Comparison of ENCODE assay signal across 13 cellular contexts in the genomic region with DNA sequence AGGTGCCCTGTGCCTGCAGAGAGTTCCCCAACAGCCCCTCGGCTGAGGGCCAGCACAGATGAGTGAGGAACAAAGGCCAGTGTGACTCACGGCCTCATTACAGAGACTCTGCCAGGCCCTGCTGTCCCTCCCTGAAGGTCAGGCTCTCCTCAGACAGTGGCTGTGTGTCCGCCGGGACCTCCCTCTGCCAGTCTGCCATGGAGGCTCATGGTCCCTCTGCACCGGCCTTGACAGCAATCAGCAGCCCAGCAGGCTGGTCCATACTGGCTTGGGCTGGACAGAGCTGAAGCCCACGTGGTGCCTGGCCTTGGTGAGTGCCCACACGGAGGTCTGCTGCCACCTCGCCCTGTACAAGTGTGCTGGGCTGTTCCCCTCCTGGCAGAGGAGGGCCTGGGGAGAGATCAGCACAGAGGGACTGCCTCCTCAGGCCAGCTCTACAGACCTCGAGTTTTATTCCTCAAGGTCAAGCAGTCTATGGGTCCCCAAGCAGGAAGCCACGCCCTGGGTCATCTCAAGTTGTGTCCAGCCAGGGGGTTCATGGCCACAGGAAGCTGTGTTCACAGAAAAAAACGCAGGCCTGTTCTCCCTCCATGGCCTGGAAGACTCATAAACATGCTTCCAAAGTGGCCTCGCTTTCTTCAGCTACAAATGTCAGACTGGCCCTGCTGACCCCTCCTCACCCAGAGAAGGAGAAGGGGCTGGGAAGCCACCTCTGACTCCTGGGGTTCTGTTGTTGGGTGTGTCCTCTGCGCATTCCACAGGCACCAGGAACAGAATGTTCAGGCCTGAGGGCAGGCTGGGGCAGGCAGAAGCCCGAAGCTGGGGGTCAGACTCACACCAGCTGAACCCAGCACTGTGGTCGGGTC. TPM values are rescaled to one million over a fixed set of nuclear protein-coding genes. Genes with fewer than 3 reads are reported as not detected.
DNase-seq lines count a peak whose midpoint lies in the region; ATAC-seq and TF ChIP-seq lines count a peak whose summit lies in the region.
"Had no signal": no experiment of that assay in that cellular context is flagged by ENCODE, and none has a peak within 500 bp of the region (broad histone marks: within the 10 kb centered on the region; RNA-seq: fewer than 3 reads in every experiment).

No MANE protein-coding gene starts in this region.

- no peak for TF ChIP-seq RAD21 in liver (IDR thresholded peaks at IDR 0.05)

- ATAC-seq in HG02938 (IDR thresholded peaks at IDR 0.05; ENCODE audit: unreplicated experiment): no peak
- ATAC-seq: natural killer cell treated with Interleukin-12 subunit alpha and Interleukin-12 subunit beta and Interleukin-15 and Interleukin-18, amount 100 ng/mL, for 72 hours had no signal

- WGBS in liver: 77% methylated on average over 15 of the region's 15 CpGs

- no peak overlapping the region for H3K9ac ChIP-seq in liver (ENCODE audit: low read depth in 1 of 2, low read length in 2 of 2)

- TF ChIP-seq CTCF in liver (IDR thresholded peaks at IDR 0.05; ENCODE audit: low read depth, low read length, missing input control): no peak

- H3K4me3 ChIP-seq in liver (ENCODE audit: low read depth in 1 of 3, low read length in 3 of 3): no peak overlapping the region

- no peaks in the 10 kb centered on the region for H3K9me3 ChIP-seq in liver (ENCODE audit: control insufficient read depth in 4 of 4, low read length in 3 of 4)

- DNase-seq in LHCN-M2 (ENCODE audit: low read depth) (peak; percentile 72), dermis blood vessel endothelial cell (peak; percentile 61), superior temporal gyrus (ENCODE audit: extremely low spot score) (peak; percentile 29), DMS53 treated with DMSO at 0.1 percent for 48 hours (lab: John Stamatoyannopoulos, UW; ENCODE audit: unreplicated experiment) (no peak)
- no peak for DNase-seq in activated T-cell treated with anti-CD3 and anti-CD28 coated beads, Interleukin-2, amount 50 U/mL, for 1 hour
- DNase-seq: activated CD4-positive, alpha-beta T cell treated with anti-CD3 and anti-CD28 coated beads for 48 hours; activated naive CD4-positive, alpha-beta T cell treated with anti-CD3 and anti-CD28 coated beads, Interleukin-2, amount 10 ng/mL, durations not matched to agents 7 days and 5 days; effector memory CD4-positive, alpha-beta T cell; NCI-H2227 treated with DMSO at 0.1 percent for 48 hours; stimulated activated CD4-positive, alpha-beta T cell treated with anti-CD3 and anti-CD28 coated beads, Interleukin-4, amount 100 ng/mL, for 1 hour had no signal

- no peaks in the 10 kb centered on the region for H3K4me1 ChIP-seq in liver (ENCODE audit: control insufficient read depth in 4 of 4, insufficient read depth in 4 of 4, low read length in 3 of 4)

- no peak overlapping the region for H3K27ac ChIP-seq in liver (ENCODE audit: low read depth in 1 of 2, low read length in 2 of 2)

- H3K27me3 ChIP-seq in liver (ENCODE audit: control insufficient read depth in 4 of 4, insufficient read depth in 4 of 4, low read length in 3 of 4): no peaks in the 10 kb centered on the region

- no peaks in the 10 kb centered on the region for H3K36me3 ChIP-seq in liver (ENCODE audit: control insufficient read depth in 4 of 4, insufficient read depth in 3 of 4, low read depth in 1 of 4, low read length in 3 of 4)

TF ChIP-seq in liver, 16 proteins besides CTCF, POLR2A, EP300 and RAD21:
- TF ChIP-seq HNF4A (conservative IDR thresholded peaks at IDR 0.05): no peak
- TF ChIP-seq, protein P1, sequence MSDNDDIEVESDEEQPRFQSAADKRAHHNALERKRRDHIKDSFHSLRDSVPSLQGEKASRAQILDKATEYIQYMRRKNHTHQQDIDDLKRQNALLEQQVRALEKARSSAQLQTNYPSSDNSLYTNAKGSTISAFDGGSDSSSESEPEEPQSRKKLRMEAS (IDR thresholded peaks at IDR 0.05): no peak
- no peak for TF ChIP-seq YY1 (IDR thresholded peaks at IDR 0.05)
- TF ChIP-seq EGR1 (IDR thresholded peaks at IDR 0.05; ENCODE audit: low read depth in 2 of 2): no peak
- no peak for TF ChIP-seq GABPA (IDR thresholded peaks at IDR 0.05 in 1 of 2, conservative IDR thresholded peaks at IDR 0.05 in 1 of 2)
- peak; percentile 14 for TF ChIP-seq NR2F2 (IDR thresholded peaks at IDR 0.05)
- TF ChIP-seq JUND (IDR thresholded peaks at IDR 0.05): no peak

RNA-seq across cellular contexts. Expression of a gene that starts 27.0 kb away (rescaled TPM):
- 41.2 and 45.6 TPM in 2 replicates for total RNA-seq in LHCN-M2 (2014; rRNA removed)
- polyA plus RNA-seq in LHCN-M2 (2012): 43.7 TPM
- 88.0 and 98.2 TPM in 2 replicates for total RNA-seq in dermis blood vessel endothelial cell
- total RNA-seq in liver: 10 to 100 TPM; 14.2 to 19.8 TPM
- 10 to 100 TPM in 1 of 2 donors, 1 to 10 TPM in 1; 9.3 to 11.2 TPM for polyA plus RNA-seq in liver

Comparison
In these comparisons a context has a peak if more than half of its experiments do, and no peak if none do; other contexts are left out.
1. DNase-seq: peak in LHCN-M2 (single experiment), dermis blood vessel endothelial cell (single experiment) and superior temporal gyrus (single experiment); none in activated T-cell treated with anti-CD3 and anti-CD28 coated beads, Interleukin-2, amount 50 U/mL, for 1 hour (single experiment) and DMS53 treated with DMSO at 0.1 percent for 48 hours (single experiment).